ENCODE assay signal across 9 cellular contexts in genomic region chr1:24735619-24736375, GRCh38. TPM values are rescaled to one million over a fixed set of nuclear protein-coding genes. Genes with fewer than 3 reads are reported as not detected.
DNase-seq lines count a peak whose midpoint lies in the region; ATAC-seq, FAIRE-seq and TF ChIP-seq lines count a peak whose summit lies in the region.
"Had no signal": no experiment of that assay in that cellular context is flagged by ENCODE, and none has a peak within 500 bp of the region (broad histone marks: within the 10 kb centered on the region; RNA-seq: fewer than 3 reads in every experiment).

No MANE protein-coding gene starts in this region.

- peaks cover 11% of the 10 kb centered on the region for H3K4me1 Mint-ChIP-seq in MCF 10A (ENCODE audit: insufficient read depth, unreplicated experiment)

- 61% methylated on average over 13 of the region's 13 CpGs for WGBS in mesenchymal stem cell
- WGBS in small intestine, 3 donors = 42 to 66% (median 65%) methylated on average over 13 of the region's 13 CpGs

- H2AK5ac ChIP-seq in mesenchymal stem cell (ENCODE audit: low read length, severe bottlenecking) = no peak overlapping the region

- POLR2A ChIA-PET in MCF 10A (lab: Yijun Ruan, JAX) = interaction anchor here (2.5 kb wide), 1 partner anchor 9 kb away, joined by 7 read pairs; the partner anchor contains the start of gene CLIC4

- no peak overlapping the region for H2BK15ac ChIP-seq in mesenchymal stem cell (ENCODE audit: low read depth, poor library complexity, severe bottlenecking)

- no peak for ATAC-seq in HG02798 (IDR thresholded peaks at IDR 0.05; ENCODE audit: poor library complexity, unreplicated experiment)

- no peaks in the 10 kb centered on the region for H3K79me1 ChIP-seq in mesenchymal stem cell (replicated peaks; ENCODE audit: low read length, poor library complexity, severe bottlenecking)

- peak overlapping the region; percentile 69 to 90 for H3K18ac ChIP-seq in mesenchymal stem cell (ENCODE audit: low read depth in 1 of 2, low read length in 2 of 2)

- peak overlapping the region; percentile 70 to 93 for H2BK12ac ChIP-seq in mesenchymal stem cell (ENCODE audit: low read length in 2 of 2)

- H3K36me3 ChIP-seq in mesenchymal stem cell (ENCODE audit: control insufficient read depth in 1 of 2, insufficient read depth in 2 of 2, low read depth in 1 of 2, low read length in 2 of 2) = no peaks in the 10 kb centered on the region
- H3K36me3 ChIP-seq in small intestine (ENCODE audit: control insufficient read depth in 2 of 2, insufficient read depth in 2 of 2, low read length in 2 of 2) = no peaks in the 10 kb centered on the region

- peaks cover 6% of the 10 kb centered on the region for H3K36me3 Mint-ChIP-seq in MCF 10A (ENCODE audit: insufficient read depth, unreplicated experiment)

- H3K4me3 ChIP-seq in mesenchymal stem cell (ENCODE audit: insufficient read depth in 1 of 2, low read depth in 1 of 2, low read length in 2 of 2) (peak overlapping the region in 1 of 2 experiments; percentile 56), small intestine (ENCODE audit: low read depth in 1 of 2, low read length in 2 of 2) (no peak overlapping the region)

- intact Hi-C loops in MCF 10A (cut with micrococcal nuclease) = no loop called here

- peak overlapping the region; percentile 23 for H3K9ac ChIP-seq in mesenchymal stem cell (ENCODE audit: low read length)

- peak overlapping the region in 1 of 2 experiments; percentile 96 for H3K4ac ChIP-seq in mesenchymal stem cell (ENCODE audit: low read depth in 1 of 2, low read length in 2 of 2)

- no peak overlapping the region for H3K23ac ChIP-seq in mesenchymal stem cell (ENCODE audit: low read length in 2 of 2)

- no peak overlapping the region for H3K27ac ChIP-seq in mesenchymal stem cell (ENCODE audit: low read length, poor library complexity, severe bottlenecking)
- H3K27ac ChIP-seq in small intestine (ENCODE audit: low read depth in 1 of 2, low read length in 1 of 2) = peak overlapping the region in 1 of 2 donors; percentile 15

- H3K27ac Mint-ChIP-seq in MCF 10A (ENCODE audit: low read depth, unreplicated experiment) = peak overlapping the region; percentile 2

- H3K4me1 ChIP-seq in mesenchymal stem cell (ENCODE audit: control insufficient read depth, insufficient read depth, low read depth, low read length) (peaks cover 13% of the 10 kb centered on the region), small intestine (ENCODE audit: control insufficient read depth in 2 of 2, insufficient read depth in 1 of 2, low read depth in 1 of 2, low read length in 1 of 2) (no peaks in the 10 kb centered on the region)

- H3K4me3 Mint-ChIP-seq in MCF 10A (ENCODE audit: unreplicated experiment) = no peak overlapping the region

- TF ChIP-seq CTCF in MCF 10A (IDR thresholded peaks at IDR 0.05; ENCODE audit: unreplicated experiment) = no peak

- no peaks in the 10 kb centered on the region for H3K27me3 Mint-ChIP-seq in MCF 10A (ENCODE audit: insufficient read depth, unreplicated experiment)

- H2BK120ac ChIP-seq in mesenchymal stem cell (ENCODE audit: low read depth, low read length) = no peak overlapping the region

- H3K27me3 ChIP-seq in mesenchymal stem cell (ENCODE audit: control insufficient read depth in 1 of 2, insufficient read depth in 1 of 2, low read length in 2 of 2) (no peaks in the 10 kb centered on the region), small intestine (ENCODE audit: control insufficient read depth in 2 of 2, insufficient read depth in 2 of 2, low read length in 2 of 2) (no peaks in the 10 kb centered on the region)

- H2AFZ ChIP-seq in mesenchymal stem cell (ENCODE audit: low read depth, low read length) = peak overlapping the region; percentile 91

- H3K4me2 ChIP-seq in mesenchymal stem cell (ENCODE audit: low read length, poor library complexity, severe bottlenecking) = no peak overlapping the region

- FAIRE-seq in small intestine (lab: Jason Lieb, UNC) = no peak

- no TSS peak for BruUV-seq in MCF 10A (replicated peaks; lab: Mats Ljungman, UMichigan)

- DNase-seq in NCI-H748 (lab: John Stamatoyannopoulos, UW; ENCODE audit: unreplicated experiment) = peak; percentile 13
- no peak for DNase-seq in NCI-H748 treated with DMSO at 0.1 percent for 48 hours (lab: John Stamatoyannopoulos, UW)
- no peak for DNase-seq in MCF 10A (ENCODE audit: unreplicated experiment)
- peak; percentile 40 for DNase-seq in mesenchymal stem cell
- DNase-seq in small intestine = no peak
- DNase-seq in activated CD4-positive, alpha-beta T cell treated with anti-CD3 and anti-CD28 coated beads for 1 hour = no peak
- no peak for DNase-seq in activated CD4-positive, CD25-positive, alpha-beta regulatory T cell (lab: John Stamatoyannopoulos, UW)
- DNase-seq: stimulated activated CD4-positive, alpha-beta T cell treated with anti-CD3 and anti-CD28 coated beads, Interleukin-12 subunit alpha, Interleukin-12 subunit beta, amount 100 ng/mL, for 4 hours had no signal

- H4K91ac ChIP-seq in mesenchymal stem cell (ENCODE audit: low read length) = no peak overlapping the region

- no peak overlapping the region for H2BK5ac ChIP-seq in mesenchymal stem cell (ENCODE audit: low read depth, low read length, poor library complexity, severe bottlenecking)

- H3K14ac ChIP-seq in mesenchymal stem cell (ENCODE audit: low read length in 2 of 2) = peak overlapping the region in 1 of 2 experiments; percentile 93

- H4K8ac ChIP-seq in mesenchymal stem cell (ENCODE audit: low read length) = peak overlapping the region; percentile 83

- no peaks in the 10 kb centered on the region for H3K9me3 Mint-ChIP-seq in MCF 10A (ENCODE audit: unreplicated experiment)

- no peaks in the 10 kb centered on the region for H3K9me3 ChIP-seq in mesenchymal stem cell (ENCODE audit: control insufficient read depth, low read length)
- H3K9me3 ChIP-seq in small intestine (ENCODE audit: control insufficient read depth, low read depth) = no peaks in the 10 kb centered on the region

- CTCF ChIA-PET in MCF 10A (lab: Yijun Ruan, JAX) = interaction anchor here (1.7 kb wide), 1 partner anchor 47 kb away, joined by 6 read pairs; no protein-coding TSS in a partner anchor

RNA-seq across cellular contexts. Expression of gene CLIC4, which starts 9.4 kb away (rescaled TPM):
- 242 and 281 TPM in 2 replicates for total RNA-seq in MCF 10A (2022)
- 212 TPM for polyA plus RNA-seq in mesenchymal stem cell (2013, experiment 1 of 2)
- 219 TPM for polyA plus RNA-seq in mesenchymal stem cell (2013, experiment 2 of 2)
- 10 to 100 TPM in 2 of 3 donors, 1 to 10 TPM in 1; 2.0 to 47.4 (median 13.2) TPM for polyA plus RNA-seq in small intestine

Comparison
In these comparisons a context has a peak if more than half of its experiments do, and no peak if none do; other contexts are left out.
1. DNase-seq: peak in NCI-H748 (single experiment) and mesenchymal stem cell (single experiment); none in NCI-H748 treated with DMSO at 0.1 percent for 48 hours (single experiment), MCF 10A (single experiment), small intestine (single experiment), activated CD4-positive, alpha-beta T cell treated with anti-CD3 and anti-CD28 coated beads for 1 hour (single experiment) and activated CD4-positive, CD25-positive, alpha-beta regulatory T cell (0 of 4).